In genomic region chr6:42831237-42831636, GRCh38 we compare ENCODE assay signal across 1 cellular context.
TF ChIP-seq lines count a peak whose summit lies in the region.

No MANE protein-coding gene starts in this region.

TF ChIP-seq in IMR-90, 13 proteins besides CTCF, POLR2A, EP300 and RAD21:
- TF ChIP-seq NFE2L2 (IDR thresholded peaks at IDR 0.05; ENCODE audit: low read depth, low read length): no peak
- no peak for TF ChIP-seq MAFK (IDR thresholded peaks at IDR 0.05; ENCODE audit: low read depth, low read length)
- no peak for TF ChIP-seq RFX5 (IDR thresholded peaks at IDR 0.05; ENCODE audit: low read depth, low read length)
- TF ChIP-seq RCOR1 (IDR thresholded peaks at IDR 0.05; ENCODE audit: insufficient replicate concordance, low read length): no peak
- TF ChIP-seq ELK1 (IDR thresholded peaks at IDR 0.05; ENCODE audit: borderline replicate concordance, low read depth, low read length): no peak
- TF ChIP-seq BHLHE40 (IDR thresholded peaks at IDR 0.05; ENCODE audit: low read depth, low read length): no peak
- TF ChIP-seq USF2 (IDR thresholded peaks at IDR 0.05; ENCODE audit: low read depth, low read length): no peak
- TF ChIP-seq MAZ (IDR thresholded peaks at IDR 0.05; ENCODE audit: borderline replicate concordance, low read depth, low read length): no peak
- no peak for TF ChIP-seq FOS (IDR thresholded peaks at IDR 0.05; ENCODE audit: low read depth, low read length)
- TF ChIP-seq MXI1 (IDR thresholded peaks at IDR 0.05; ENCODE audit: borderline replicate concordance, low read depth, low read length): no peak
- no peak for TF ChIP-seq CEBPB (IDR thresholded peaks at IDR 0.05; ENCODE audit: low read depth, low read length)
- no peak for TF ChIP-seq SMC3 (IDR thresholded peaks at IDR 0.05; ENCODE audit: low read depth, low read length)
- TF ChIP-seq CHD1 (IDR thresholded peaks at IDR 0.05; ENCODE audit: low read depth, low read length): no peak
